10 cellular contexts compared by ENCODE assay signal in genomic region chr3:150636258-150636657, GRCh38.
"Had no signal": no experiment of that assay in that cellular context is flagged by ENCODE, and none has a peak within 500 bp of the region (broad histone marks: within the 10 kb centered on the region; RNA-seq: fewer than 3 reads in every experiment).

No MANE protein-coding gene starts in this region.

- H3K27me3 ChIP-seq: ovary, stomach, testis, upper lobe of right lung had no signal

- DNase-seq: activated CD4-positive, alpha-beta T cell treated with anti-CD3 and anti-CD28 coated beads for 4 hours; aorta; head of caudate nucleus; ovary; stomach; testis; upper lobe of right lung; WERI-Rb-1 had no signal

- H3K36me3 ChIP-seq: ovary, WERI-Rb-1 had no signal

- H3K9me3 Mint-ChIP-seq: dendritic cell treated with granulocyte-macrophage colony-stimulating factor and Interleukin-4, amounts not matched to agents 40 ng/mL and 50 ng/mL, for 4 days; neural crest cell had no signal

- H3K4me3 ChIP-seq: ovary, stomach, testis, upper lobe of right lung had no signal

- H3K9me3 ChIP-seq: ovary, stomach, testis, upper lobe of right lung had no signal

- H3K27me3 Mint-ChIP-seq: dendritic cell treated with granulocyte-macrophage colony-stimulating factor and Interleukin-4, amounts not matched to agents 40 ng/mL and 50 ng/mL, for 4 days had no signal

- ATAC-seq: upper lobe of right lung had no signal

- H3K4me3 Mint-ChIP-seq: dendritic cell treated with granulocyte-macrophage colony-stimulating factor and Interleukin-4, amounts not matched to agents 40 ng/mL and 50 ng/mL, for 4 days; neural crest cell had no signal

- H3K4me1 ChIP-seq: stomach, testis, upper lobe of right lung had no signal

- H3K27ac ChIP-seq: ovary, stomach, testis, upper lobe of right lung, WERI-Rb-1 had no signal
